20 cellular contexts compared by ENCODE assay signal in genomic region chr3:184143327-184143726, GRCh38. TPM values are rescaled to one million over a fixed set of nuclear protein-coding genes. Genes with fewer than 3 reads are reported as not detected.
A peak's percentile ranks its signal among the peaks of the same experiment; 100 is the strongest.
DNase-seq lines count a peak whose midpoint lies in the region; ATAC-seq and TF ChIP-seq lines count a peak whose summit lies in the region.
"Had no signal": no experiment of that assay in that cellular context is flagged by ENCODE, and none has a peak within 500 bp of the region (broad histone marks: within the 10 kb centered on the region; RNA-seq: fewer than 3 reads in every experiment).

No MANE protein-coding gene starts in this region.

- H3K27ac ChIP-seq in body of pancreas, result no peak overlapping the region

- no peaks in the 10 kb centered on the region for H3K27me3 ChIP-seq in body of pancreas

- ATAC-seq in HG02798 (IDR thresholded peaks at IDR 0.05; ENCODE audit: poor library complexity, unreplicated experiment) (peak; percentile 44), body of pancreas (no peak)
- peak; percentile 66 for ATAC-seq in activated T-helper 17 cell treated with anti-CD3 and anti-CD28 coated beads, Interleukin-2, amount 50 U/mL, for 72 hours (replicated peaks)
- ATAC-seq in stimulated activated memory B cell treated with anti-CD40 and anti-IgM and Interleukin-4, amounts not matched to agents 10 μg/mL and 1 μg/mL and 100 μg/mL, for 72 hours, result peak; percentile 74
- ATAC-seq in activated CD8-positive, alpha-beta memory T cell treated with anti-CD3 and anti-CD28 coated beads, Interleukin-2, amount 10 ng/mL, durations not matched to agents 7 days and 5 days, result no peak

- WGBS in body of pancreas, 2 donors, result 78 to 88% methylated on average over 3 of the region's 3 CpGs

- no peak for TF ChIP-seq POLR2A in body of pancreas (IDR thresholded peaks at IDR 0.05)

- H3K27me3 Mint-ChIP-seq in activated naive CD4-positive, alpha-beta T cell treated with anti-CD3 and anti-CD28 coated beads for 36 hours (ENCODE audit: low read depth), result no peaks in the 10 kb centered on the region
- H3K27me3 Mint-ChIP-seq in activated naive CD4-positive, alpha-beta T cell treated with anti-CD3 and anti-CD28 coated beads, Interleukin-2, amount 10 ng/mL, durations not matched to agents 7 days and 5 days, result no peaks in the 10 kb centered on the region
- no peaks in the 10 kb centered on the region for H3K27me3 Mint-ChIP-seq in activated T-helper 17 cell treated with anti-CD3 and anti-CD28 coated beads, Interleukin-2, amount 50 U/mL, for 72 hours
- no peaks in the 10 kb centered on the region for H3K27me3 Mint-ChIP-seq in stimulated activated memory B cell treated with anti-CD40 and anti-IgM and Interleukin-4, amounts not matched to agents 10 μg/mL and 1 μg/mL and 100 μg/mL, for 72 hours
- H3K27me3 Mint-ChIP-seq in activated CD8-positive, alpha-beta memory T cell treated with anti-CD3 and anti-CD28 coated beads, Interleukin-2, amount 10 ng/mL, durations not matched to agents 7 days and 5 days, result no peaks in the 10 kb centered on the region

- H3K36me3 ChIP-seq in body of pancreas (replicated peaks in 1 of 2; ENCODE audit: insufficient read depth in 1 of 2, low read depth in 2 of 2), result peaks cover 10 to 34% of the 10 kb centered on the region in 2 donors

- H3K4me3 ChIP-seq in body of pancreas, result no peak overlapping the region

- no peaks in the 10 kb centered on the region for H3K9me3 ChIP-seq in body of pancreas

- no peaks in the 10 kb centered on the region for H3K9me3 Mint-ChIP-seq in activated naive CD4-positive, alpha-beta T cell treated with anti-CD3 and anti-CD28 coated beads for 36 hours
- H3K9me3 Mint-ChIP-seq in activated naive CD4-positive, alpha-beta T cell treated with anti-CD3 and anti-CD28 coated beads, Interleukin-2, amount 10 ng/mL, durations not matched to agents 7 days and 5 days, result no peaks in the 10 kb centered on the region
- H3K9me3 Mint-ChIP-seq in activated T-helper 17 cell treated with anti-CD3 and anti-CD28 coated beads, Interleukin-2, amount 50 U/mL, for 72 hours, result no peaks in the 10 kb centered on the region
- no peaks in the 10 kb centered on the region for H3K9me3 Mint-ChIP-seq in stimulated activated memory B cell treated with anti-CD40 and anti-IgM and Interleukin-4, amounts not matched to agents 10 μg/mL and 1 μg/mL and 100 μg/mL, for 72 hours
- H3K9me3 Mint-ChIP-seq in activated CD8-positive, alpha-beta memory T cell treated with anti-CD3 and anti-CD28 coated beads, Interleukin-2, amount 10 ng/mL, durations not matched to agents 7 days and 5 days (ENCODE audit: low read depth), result no peaks in the 10 kb centered on the region
- H3K9me3 Mint-ChIP-seq: HFFc6 had no signal

- H3K27ac Mint-ChIP-seq in activated naive CD4-positive, alpha-beta T cell treated with anti-CD3 and anti-CD28 coated beads for 36 hours, result peak overlapping the region; percentile 51
- no peak overlapping the region for H3K27ac Mint-ChIP-seq in activated naive CD4-positive, alpha-beta T cell treated with anti-CD3 and anti-CD28 coated beads, Interleukin-2, amount 10 ng/mL, durations not matched to agents 7 days and 5 days
- H3K27ac Mint-ChIP-seq in activated T-helper 17 cell treated with anti-CD3 and anti-CD28 coated beads, Interleukin-2, amount 50 U/mL, for 72 hours, result peak overlapping the region; percentile 5
- H3K27ac Mint-ChIP-seq in stimulated activated memory B cell treated with anti-CD40 and anti-IgM and Interleukin-4, amounts not matched to agents 10 μg/mL and 1 μg/mL and 100 μg/mL, for 72 hours, result peak overlapping the region; percentile 13
- no peak overlapping the region for H3K27ac Mint-ChIP-seq in activated CD8-positive, alpha-beta memory T cell treated with anti-CD3 and anti-CD28 coated beads, Interleukin-2, amount 10 ng/mL, durations not matched to agents 7 days and 5 days
- H3K27ac Mint-ChIP-seq: HFFc6 had no signal

- no peak for TF ChIP-seq CTCF in body of pancreas (IDR thresholded peaks at IDR 0.05)

- H3K4me1 ChIP-seq in body of pancreas, result peaks cover 11% of the 10 kb centered on the region

- CTCF ChIA-PET in activated naive CD4-positive, alpha-beta T cell treated with anti-CD3 and anti-CD28 coated beads for 36 hours (lab: Charles Lee), result interaction anchor here (2.7 to 2.8 kb wide), 2 partner anchors 85 to 106 kb away, joined by 7 to 12 read pairs; partner anchors contain the start of gene EEF1AKMT4
- CTCF ChIA-PET in activated naive CD4-positive, alpha-beta T cell treated with anti-CD3 and anti-CD28 coated beads, Interleukin-2, amount 10 ng/mL, durations not matched to agents 7 days and 5 days (lab: Charles Lee), result no interaction called here
- CTCF ChIA-PET in activated CD8-positive, alpha-beta memory T cell treated with anti-CD3 and anti-CD28 coated beads, Interleukin-2, amount 10 ng/mL, durations not matched to agents 7 days and 5 days (lab: Charles Lee), result interaction anchor here (3.1 kb wide), 1 partner anchor 107 kb away, joined by 15 read pairs; the partner anchor contains the start of gene EEF1AKMT4

- DNase-seq in activated naive CD4-positive, alpha-beta T cell treated with anti-CD3 and anti-CD28 coated beads for 36 hours, result no peak
- DNase-seq in activated naive CD4-positive, alpha-beta T cell treated with anti-CD3 and anti-CD28 coated beads, Interleukin-2, amount 10 ng/mL, durations not matched to agents 7 days and 5 days, result no peak
- DNase-seq in body of pancreas, result no peak
- no peak for DNase-seq in activated CD8-positive, alpha-beta memory T cell treated with anti-CD3 and anti-CD28 coated beads, Interleukin-2, amount 10 ng/mL, durations not matched to agents 7 days and 5 days
- DNase-seq: ACHN, C1 segment of cervical spinal cord, H7, HFFc6, IMR-90, NCI-H1417, NCI-H187, NCI-H2107, NCI-H2227 treated with DMSO at 0.1 percent for 48 hours, NCI-H510A treated with DMSO at 0.1 percent for 48 hours, RPMI8226, SIG-M5 had no signal

- no peak overlapping the region for H3K4me3 Mint-ChIP-seq in activated naive CD4-positive, alpha-beta T cell treated with anti-CD3 and anti-CD28 coated beads for 36 hours
- H3K4me3 Mint-ChIP-seq in activated naive CD4-positive, alpha-beta T cell treated with anti-CD3 and anti-CD28 coated beads, Interleukin-2, amount 10 ng/mL, durations not matched to agents 7 days and 5 days, result no peak overlapping the region
- H3K4me3 Mint-ChIP-seq in activated T-helper 17 cell treated with anti-CD3 and anti-CD28 coated beads, Interleukin-2, amount 50 U/mL, for 72 hours, result no peak overlapping the region
- no peak overlapping the region for H3K4me3 Mint-ChIP-seq in stimulated activated memory B cell treated with anti-CD40 and anti-IgM and Interleukin-4, amounts not matched to agents 10 μg/mL and 1 μg/mL and 100 μg/mL, for 72 hours
- no peak overlapping the region for H3K4me3 Mint-ChIP-seq in activated CD8-positive, alpha-beta memory T cell treated with anti-CD3 and anti-CD28 coated beads, Interleukin-2, amount 10 ng/mL, durations not matched to agents 7 days and 5 days
- H3K4me3 Mint-ChIP-seq: HFFc6 had no signal

- intact Hi-C loops in activated naive CD4-positive, alpha-beta T cell treated with anti-CD3 and anti-CD28 coated beads for 36 hours (cut with micrococcal nuclease), result no loop called here
- intact Hi-C loops in body of pancreas (cut with DNase I), result no loop called here

- H3K36me3 Mint-ChIP-seq in activated naive CD4-positive, alpha-beta T cell treated with anti-CD3 and anti-CD28 coated beads for 36 hours (ENCODE audit: low read depth), result peaks cover 18% of the 10 kb centered on the region
- H3K36me3 Mint-ChIP-seq in activated naive CD4-positive, alpha-beta T cell treated with anti-CD3 and anti-CD28 coated beads, Interleukin-2, amount 10 ng/mL, durations not matched to agents 7 days and 5 days, result peaks cover 41% of the 10 kb centered on the region
- peaks cover 87% of the 10 kb centered on the region for H3K36me3 Mint-ChIP-seq in activated T-helper 17 cell treated with anti-CD3 and anti-CD28 coated beads, Interleukin-2, amount 50 U/mL, for 72 hours (ENCODE audit: low read depth)
- peaks cover 38% of the 10 kb centered on the region for H3K36me3 Mint-ChIP-seq in stimulated activated memory B cell treated with anti-CD40 and anti-IgM and Interleukin-4, amounts not matched to agents 10 μg/mL and 1 μg/mL and 100 μg/mL, for 72 hours
- peaks cover 44% of the 10 kb centered on the region for H3K36me3 Mint-ChIP-seq in activated CD8-positive, alpha-beta memory T cell treated with anti-CD3 and anti-CD28 coated beads, Interleukin-2, amount 10 ng/mL, durations not matched to agents 7 days and 5 days

- peaks cover 2% of the 10 kb centered on the region for H3K4me1 Mint-ChIP-seq in activated naive CD4-positive, alpha-beta T cell treated with anti-CD3 and anti-CD28 coated beads for 36 hours (ENCODE audit: low read depth)
- H3K4me1 Mint-ChIP-seq in activated naive CD4-positive, alpha-beta T cell treated with anti-CD3 and anti-CD28 coated beads, Interleukin-2, amount 10 ng/mL, durations not matched to agents 7 days and 5 days, result no peaks in the 10 kb centered on the region
- H3K4me1 Mint-ChIP-seq in activated T-helper 17 cell treated with anti-CD3 and anti-CD28 coated beads, Interleukin-2, amount 50 U/mL, for 72 hours, result peaks cover 6% of the 10 kb centered on the region
- peaks cover 20% of the 10 kb centered on the region for H3K4me1 Mint-ChIP-seq in stimulated activated memory B cell treated with anti-CD40 and anti-IgM and Interleukin-4, amounts not matched to agents 10 μg/mL and 1 μg/mL and 100 μg/mL, for 72 hours
- peaks cover 1% of the 10 kb centered on the region for H3K4me1 Mint-ChIP-seq in activated CD8-positive, alpha-beta memory T cell treated with anti-CD3 and anti-CD28 coated beads, Interleukin-2, amount 10 ng/mL, durations not matched to agents 7 days and 5 days

RNA-seq across cellular contexts. Expression of gene EIF2B5, which starts 8.2 kb away (rescaled TPM):
- 10 to 100 TPM; 48.8 to 56.4 TPM for total RNA-seq in activated naive CD4-positive, alpha-beta T cell treated with anti-CD3 and anti-CD28 coated beads for 36 hours
- total RNA-seq in activated T-helper 17 cell treated with anti-CD3 and anti-CD28 coated beads, Interleukin-2, amount 50 U/mL, for 72 hours, result 10 to 100 TPM; 48.7 to 64.6 TPM
- total RNA-seq in body of pancreas, result 10 to 100 TPM in 1 of 2 donors, 1 to 10 TPM in 1; 9.9 to 21.8 TPM
- total RNA-seq in activated CD8-positive, alpha-beta memory T cell treated with anti-CD3 and anti-CD28 coated beads, Interleukin-2, amount 10 ng/mL, durations not matched to agents 7 days and 5 days, result 10 to 100 TPM; 52.2 to 61.6 TPM

RNA-seq across cellular contexts. Expression of gene DVL3, which starts 11.8 kb away (rescaled TPM):
- 10 to 100 TPM; 19.6 to 19.9 TPM for total RNA-seq in activated naive CD4-positive, alpha-beta T cell treated with anti-CD3 and anti-CD28 coated beads for 36 hours
- total RNA-seq in activated T-helper 17 cell treated with anti-CD3 and anti-CD28 coated beads, Interleukin-2, amount 50 U/mL, for 72 hours, result 10 to 100 TPM; 40.3 to 42.5 TPM
- 10 to 100 TPM; 40.0 to 53.4 TPM for total RNA-seq in body of pancreas
- total RNA-seq in activated CD8-positive, alpha-beta memory T cell treated with anti-CD3 and anti-CD28 coated beads, Interleukin-2, amount 10 ng/mL, durations not matched to agents 7 days and 5 days, result 10 to 100 TPM; 42.6 to 44.2 TPM

RNA-seq across cellular contexts. Expression of gene AP2M1, which starts 31.3 kb away (rescaled TPM):
- 100 to 1,000 TPM; 206 to 212 TPM for total RNA-seq in activated naive CD4-positive, alpha-beta T cell treated with anti-CD3 and anti-CD28 coated beads for 36 hours
- 100 to 1,000 TPM; 206 to 244 TPM for total RNA-seq in activated T-helper 17 cell treated with anti-CD3 and anti-CD28 coated beads, Interleukin-2, amount 50 U/mL, for 72 hours
- 10 to 100 TPM; 53.4 to 70.9 TPM for total RNA-seq in body of pancreas
- 100 to 1,000 TPM; 218 to 230 TPM for total RNA-seq in activated CD8-positive, alpha-beta memory T cell treated with anti-CD3 and anti-CD28 coated beads, Interleukin-2, amount 10 ng/mL, durations not matched to agents 7 days and 5 days

RNA-seq across cellular contexts. Expression of gene ABCF3, which starts 42.7 kb away (rescaled TPM):
- total RNA-seq in activated naive CD4-positive, alpha-beta T cell treated with anti-CD3 and anti-CD28 coated beads for 36 hours, result 10 to 100 TPM; 38.5 to 39.1 TPM
- total RNA-seq in activated T-helper 17 cell treated with anti-CD3 and anti-CD28 coated beads, Interleukin-2, amount 50 U/mL, for 72 hours, result 10 to 100 TPM; 75.5 to 93.5 TPM
- total RNA-seq in body of pancreas, result 10 to 100 TPM; 41.8 to 46.1 TPM
- total RNA-seq in activated CD8-positive, alpha-beta memory T cell treated with anti-CD3 and anti-CD28 coated beads, Interleukin-2, amount 10 ng/mL, durations not matched to agents 7 days and 5 days, result 10 to 100 TPM; 57.6 to 60.2 TPM

RNA-seq across cellular contexts. Expression of gene HTR3E, which starts 46.5 kb away (rescaled TPM):
- total RNA-seq in activated naive CD4-positive, alpha-beta T cell treated with anti-CD3 and anti-CD28 coated beads for 36 hours, result not detected
- not detected for total RNA-seq in activated T-helper 17 cell treated with anti-CD3 and anti-CD28 coated beads, Interleukin-2, amount 50 U/mL, for 72 hours
- not detected for total RNA-seq in body of pancreas
- total RNA-seq in activated CD8-positive, alpha-beta memory T cell treated with anti-CD3 and anti-CD28 coated beads, Interleukin-2, amount 10 ng/mL, durations not matched to agents 7 days and 5 days, result not detected
- total RNA-seq: H7, HFFc6, IMR-90, M059J had no signal

Comparison
In these comparisons a context has a peak if more than half of its experiments do, and no peak if none do; other contexts are left out.
1. H3K27ac Mint-ChIP-seq: peak in activated naive CD4-positive, alpha-beta T cell treated with anti-CD3 and anti-CD28 coated beads for 36 hours (single experiment), activated T-helper 17 cell treated with anti-CD3 and anti-CD28 coated beads, Interleukin-2, amount 50 U/mL, for 72 hours (single experiment) and stimulated activated memory B cell treated with anti-CD40 and anti-IgM and Interleukin-4, amounts not matched to agents 10 μg/mL and 1 μg/mL and 100 μg/mL, for 72 hours (single experiment); none in activated naive CD4-positive, alpha-beta T cell treated with anti-CD3 and anti-CD28 coated beads, Interleukin-2, amount 10 ng/mL, durations not matched to agents 7 days and 5 days (single experiment) and activated CD8-positive, alpha-beta memory T cell treated with anti-CD3 and anti-CD28 coated beads, Interleukin-2, amount 10 ng/mL, durations not matched to agents 7 days and 5 days (single experiment).
2. ATAC-seq: peak in HG02798 (single experiment), activated T-helper 17 cell treated with anti-CD3 and anti-CD28 coated beads, Interleukin-2, amount 50 U/mL, for 72 hours (single experiment) and stimulated activated memory B cell treated with anti-CD40 and anti-IgM and Interleukin-4, amounts not matched to agents 10 μg/mL and 1 μg/mL and 100 μg/mL, for 72 hours (single experiment); none in body of pancreas (single experiment) and activated CD8-positive, alpha-beta memory T cell treated with anti-CD3 and anti-CD28 coated beads, Interleukin-2, amount 10 ng/mL, durations not matched to agents 7 days and 5 days (single experiment).